In genomic region chr7:84452618-84453017, GRCh38 we compare ENCODE assay signal across 22 cellular contexts.
DNase-seq lines count a peak whose midpoint lies in the region; ATAC-seq, FAIRE-seq and TF ChIP-seq lines count a peak whose summit lies in the region.
"Had no signal": no experiment of that assay in that cellular context is flagged by ENCODE, and none has a peak within 500 bp of the region (broad histone marks: within the 10 kb centered on the region; RNA-seq: fewer than 3 reads in every experiment).

No MANE protein-coding gene starts in this region.

- intact Hi-C loops in mammary epithelial cell (cut with micrococcal nuclease) (loop anchor here (5.0 kb wide), 1 partner anchor 260 kb away; the partner anchor contains the start of gene SEMA3A), breast epithelium (cut with DNase I; ENCODE audit: low total_unique reads) (no loop called here)

- DNase-seq in mammary epithelial cell (peak; percentile 1), breast epithelium (ENCODE audit: low spot score in 2 of 2) (no peak), trophoblast cell (peak; percentile 27 to 56), NCI-H526 (lab: John Stamatoyannopoulos, UW) (no peak), H54 (ENCODE audit: insufficient read length, low spot score) (no peak)
- DNase-seq: AML-193; CD4-positive, alpha-beta T cell; DMS153; DMS79; GDM1; H7; HFFc6 had no signal

- in situ Hi-C loops in mammary epithelial cell (cut with MboI; ENCODE audit: low sequenced_read_pairs in 2 of 2): loop anchor here in 1 of 2 donors (25.0 kb wide), 2 partner anchors 490 to 560 kb away; no protein-coding TSS in a partner anchor

- FAIRE-seq in H54 (lab: Jason Lieb, UNC): no peak
- FAIRE-seq: A549, GM12892, HTR-8/SVneo, K562 had no signal

- H4K91ac ChIP-seq in trophoblast cell (ENCODE audit: low read depth, low read length): no peak overlapping the region

- no peaks in the 10 kb centered on the region for H3F3A ChIP-seq in OCI-LY1 (ENCODE audit: insufficient read depth, low read length)

- CTCF ChIA-PET in mammary epithelial cell (lab: Charles Lee; ENCODE audit: low non-redundant PET): no interaction called here

- BruUV-seq in mammary epithelial cell (replicated peaks; lab: Mats Ljungman, UMichigan): no TSS peak

- H3K27ac ChIP-seq in mammary epithelial cell (ENCODE audit: insufficient read depth, low read depth, low read length): no peak overlapping the region
- no peak overlapping the region for H3K27ac ChIP-seq in breast epithelium
- no peak overlapping the region for H3K27ac ChIP-seq in OCI-LY1 (ENCODE audit: low read depth, low read length, poor library complexity, severe bottlenecking)
- no peak overlapping the region for H3K27ac ChIP-seq in trophoblast cell (ENCODE audit: low read depth, low read length)
- H3K27ac ChIP-seq: 22Rv1, A549, C4-2B had no signal

- H3K18ac ChIP-seq in trophoblast cell (ENCODE audit: low read length): no peak overlapping the region

- no peak for ATAC-seq in HG03565 (IDR thresholded peaks at IDR 0.05; ENCODE audit: unreplicated experiment)
- ATAC-seq: A549, GM23338, HCT116, K562 had no signal

- H4K8ac ChIP-seq in trophoblast cell (ENCODE audit: low read depth, low read length): no peak overlapping the region

- TF ChIP-seq POLR2A in breast epithelium (IDR thresholded peaks at IDR 0.05) (no peak), H54 (IDR thresholded peaks at IDR 0.05; ENCODE audit: low read depth, low read length) (no peak)

- no peaks in the 10 kb centered on the region for H3K4me1 ChIP-seq in mammary epithelial cell (ENCODE audit: insufficient read depth, low read length)
- no peaks in the 10 kb centered on the region for H3K4me1 ChIP-seq in breast epithelium
- peaks cover 14% of the 10 kb centered on the region for H3K4me1 ChIP-seq in OCI-LY1 (ENCODE audit: insufficient read depth, low read length, severe bottlenecking)
- no peaks in the 10 kb centered on the region for H3K4me1 ChIP-seq in trophoblast cell (ENCODE audit: control insufficient read depth in 1 of 2, insufficient read depth in 2 of 2, low read length in 2 of 2)

- dilution Hi-C loops in mammary epithelial cell (cut with HindIII; ENCODE audit: low sequenced_read_pairs): no loop called here

- no peak overlapping the region for H2AK5ac ChIP-seq in trophoblast cell (ENCODE audit: low read length)

- H3K79me1 ChIP-seq in trophoblast cell (ENCODE audit: low read length): no peaks in the 10 kb centered on the region

- H3K4me3 ChIP-seq in mammary epithelial cell (replicated peaks in 1 of 3; ENCODE audit: insufficient read depth in 1 of 3, low read depth in 2 of 3, low read length in 3 of 3): no peak overlapping the region
- no peak overlapping the region for H3K4me3 ChIP-seq in breast epithelium
- H3K4me3 ChIP-seq in OCI-LY1 (ENCODE audit: low read depth, low read length, poor library complexity, severe bottlenecking): no peak overlapping the region
- no peak overlapping the region for H3K4me3 ChIP-seq in trophoblast cell (ENCODE audit: low read depth, low read length)
- H3K4me3 ChIP-seq: A549, GM23338, K562 had no signal

- no peak overlapping the region for H3K23ac ChIP-seq in trophoblast cell (ENCODE audit: low read length)

- no peak overlapping the region for H2BK5ac ChIP-seq in trophoblast cell (ENCODE audit: low read depth, low read length, poor library complexity)

- no peak overlapping the region for H2BK120ac ChIP-seq in trophoblast cell (ENCODE audit: insufficient read depth, low read length, poor library complexity)

- no peak overlapping the region for H4K12ac ChIP-seq in trophoblast cell (ENCODE audit: low read depth, low read length)

- no peak overlapping the region for H3K4ac ChIP-seq in trophoblast cell (ENCODE audit: low read depth, low read length)

- H3K4me2 ChIP-seq in mammary epithelial cell (ENCODE audit: insufficient read depth, low read depth, low read length) (no peak overlapping the region), OCI-LY1 (ENCODE audit: low read length) (no peak overlapping the region), trophoblast cell (ENCODE audit: low read length) (no peak overlapping the region)
- H3K4me2 ChIP-seq: A549, GM23338 had no signal

- no peak overlapping the region for H2BK12ac ChIP-seq in trophoblast cell (ENCODE audit: low read length)

- no peaks in the 10 kb centered on the region for H3K9me2 ChIP-seq in OCI-LY1 (ENCODE audit: low read depth, low read length)

- H3K9ac ChIP-seq in mammary epithelial cell (ENCODE audit: insufficient read depth, low read length) (no peak overlapping the region), OCI-LY1 (ENCODE audit: low read length) (no peak overlapping the region), trophoblast cell (ENCODE audit: low read length) (no peak overlapping the region)

- no peak overlapping the region for H3K14ac ChIP-seq in trophoblast cell (ENCODE audit: low read length)

- no peaks in the 10 kb centered on the region for H3K36me3 ChIP-seq in mammary epithelial cell (ENCODE audit: insufficient read depth, low read length)
- H3K36me3 ChIP-seq in breast epithelium: peaks cover 3% of the 10 kb centered on the region
- H3K36me3 ChIP-seq in OCI-LY1 (ENCODE audit: insufficient read depth, low read length): no peaks in the 10 kb centered on the region
- H3K36me3 ChIP-seq in trophoblast cell (ENCODE audit: control insufficient read depth in 1 of 2, insufficient read depth in 2 of 2, low read length in 2 of 2): no peaks in the 10 kb centered on the region

- H4K20me1 ChIP-seq in mammary epithelial cell (ENCODE audit: insufficient read depth, low read length): no peaks in the 10 kb centered on the region
- H4K20me1 ChIP-seq in OCI-LY1 (ENCODE audit: insufficient read depth, low read length): no peaks in the 10 kb centered on the region

- WGBS in mammary epithelial cell (ENCODE audit: low coverage, missing lambda C conversion rate): 80% methylated on average over 1 of the region's 1 CpG
- no CpG with 5 or more reads among the region's 1 CpG for WGBS in trophoblast cell (ENCODE audit: extremely low coverage, insufficient coverage, insufficient read length)

- no peak for TF ChIP-seq CTCF in mammary epithelial cell (conservative IDR thresholded peaks at IDR 0.05 in 1 of 2, IDR thresholded peaks at IDR 0.05 in 1 of 2; ENCODE audit: extremely low read depth in 1 of 2, insufficient read depth in 1 of 2, low read depth in 1 of 2, low read length in 2 of 2)
- TF ChIP-seq CTCF in breast epithelium (IDR thresholded peaks at IDR 0.05): no peak
- TF ChIP-seq CTCF in OCI-LY1 (IDR thresholded peaks at IDR 0.05; ENCODE audit: low read length): no peak

- no peaks in the 10 kb centered on the region for H3K9me3 ChIP-seq in mammary epithelial cell (replicated peaks; ENCODE audit: insufficient read depth, low read length)
- no peaks in the 10 kb centered on the region for H3K9me3 ChIP-seq in breast epithelium
- H3K9me3 ChIP-seq in OCI-LY1 (ENCODE audit: low read length): peaks cover 5% of the 10 kb centered on the region
- H3K9me3 ChIP-seq in trophoblast cell (ENCODE audit: insufficient read depth, low read depth, low read length): no peaks in the 10 kb centered on the region
- H3K9me3 ChIP-seq: A549 had no signal

- H3K27me3 ChIP-seq in mammary epithelial cell (ENCODE audit: insufficient read depth, low read length): no peaks in the 10 kb centered on the region
- no peaks in the 10 kb centered on the region for H3K27me3 ChIP-seq in breast epithelium
- H3K27me3 ChIP-seq in OCI-LY1 (ENCODE audit: insufficient read depth, low read length): no peaks in the 10 kb centered on the region
- H3K27me3 ChIP-seq in trophoblast cell (ENCODE audit: insufficient read depth, low read length): no peaks in the 10 kb centered on the region

- H2AFZ ChIP-seq in mammary epithelial cell (ENCODE audit: low read depth, low read length): no peak overlapping the region
- peak overlapping the region; percentile 88; the same call in 1 of the 2 replicates for H2AFZ ChIP-seq in OCI-LY1 (ENCODE audit: low read length)
- no peak overlapping the region for H2AFZ ChIP-seq in trophoblast cell (ENCODE audit: insufficient read depth, low read length, poor library complexity)
- H2AFZ ChIP-seq: GM23338 had no signal

- no peaks in the 10 kb centered on the region for H3K79me2 ChIP-seq in mammary epithelial cell (ENCODE audit: insufficient read depth, low read length)
- no peaks in the 10 kb centered on the region for H3K79me2 ChIP-seq in OCI-LY1 (ENCODE audit: insufficient read depth, low read length)
- no peaks in the 10 kb centered on the region for H3K79me2 ChIP-seq in trophoblast cell (ENCODE audit: control insufficient read depth, insufficient read depth, low read length, poor library complexity)

Comparison
In these comparisons a context has a peak if more than half of its experiments do, and no peak if none do; other contexts are left out.
1. DNase-seq: peak in mammary epithelial cell (single experiment) and trophoblast cell (2 of 2); none in breast epithelium (0 of 2), NCI-H526 (0 of 2) and H54 (single experiment).